In genomic region chr5:42779083-42779482, GRCh38 we compare ENCODE assay signal across 32 cellular contexts. TPM values are rescaled to one million over a fixed set of nuclear protein-coding genes. Genes with fewer than 3 reads are reported as not detected.
DNase-seq lines count a peak whose midpoint lies in the region; ATAC-seq lines count a peak whose summit lies in the region.
"Had no signal": no experiment of that assay in that cellular context is flagged by ENCODE, and none has a peak within 500 bp of the region (broad histone marks: within the 10 kb centered on the region; RNA-seq: fewer than 3 reads in every experiment).

No MANE protein-coding gene starts in this region.

- H3K9me3 ChIP-seq in T-helper 17 cell (ENCODE audit: control insufficient read depth, low read length, poor library complexity, severe bottlenecking), result no peaks in the 10 kb centered on the region
- H3K9me3 ChIP-seq: BE2C, breast epithelium, Caco-2, colonic mucosa, right lobe of liver, SK-N-SH, testis, uterus had no signal

- peaks cover 5% of the 10 kb centered on the region for H3K27me3 Mint-ChIP-seq in T-helper 17 cell
- H3K27me3 Mint-ChIP-seq: effector memory CD8-positive, alpha-beta T cell had no signal

- H3K36me3 Mint-ChIP-seq in T-helper 17 cell (ENCODE audit: low read depth), result peaks cover 2% of the 10 kb centered on the region

- no peak for DNase-seq in NCI-H146 treated with DMSO at 0.1 percent for 48 hours (lab: John Stamatoyannopoulos, UW; ENCODE audit: unreplicated experiment)
- no peak for DNase-seq in stimulated activated CD4-positive, alpha-beta T cell treated with anti-CD3 and anti-CD28 coated beads, Interleukin-15, amount 100 ng/mL, for 24 hours
- DNase-seq in T-helper 17 cell, result no peak
- DNase-seq: activated CD4-positive, alpha-beta T cell treated with anti-CD3 and anti-CD28 coated beads for 4 hours; activated naive CD4-positive, alpha-beta T cell treated with anti-CD3 and anti-CD28 coated beads for 36 hours; activated T-cell treated with anti-CD3 and anti-CD28 coated beads, Interleukin-2, amount 50 U/mL, for 72 hours; BE2C; Caco-2; colonic mucosa; DMS79 treated with DMSO at 0.1 percent for 48 hours; effector memory CD8-positive, alpha-beta T cell; foreskin fibroblast; left cardiac atrium; NCI-H2107; NCI-H446; right lobe of liver; SK-N-SH; stimulated activated CD4-positive, alpha-beta T cell treated with anti-CD3 and anti-CD28 coated beads, Interleukin-12 subunit alpha, Interleukin-12 subunit beta, amount 100 ng/mL, for 4 hours; stimulated activated CD4-positive, alpha-beta T cell treated with anti-CD3 and anti-CD28 coated beads, Interleukin-4, amount 100 ng/mL, for 4 hours; stimulated activated naive CD4-positive, alpha-beta T cell treated with Interleukin-2 at 50 U/mL for 16 hours; testis; uterus had no signal

- peaks cover 7% of the 10 kb centered on the region for H3K4me1 Mint-ChIP-seq in T-helper 17 cell
- H3K4me1 Mint-ChIP-seq: neural crest cell had no signal

- no peak overlapping the region for H3K4me3 Mint-ChIP-seq in T-helper 17 cell
- H3K4me3 Mint-ChIP-seq: activated naive CD4-positive, alpha-beta T cell treated with anti-CD3 and anti-CD28 coated beads for 36 hours; activated T-cell treated with anti-CD3 and anti-CD28 coated beads, Interleukin-2, amount 50 U/mL, for 72 hours; effector memory CD8-positive, alpha-beta T cell; neural crest cell; T-helper 2 cell treated with Interferon-gamma antibody and Interleukin-4, amounts not matched to agents 5 μg/mL and 100 μg/mL, for 36 hours had no signal

- ATAC-seq in GM18519 (IDR thresholded peaks at IDR 0.05; ENCODE audit: low FRiP score, unreplicated experiment) (peak; percentile 82), GM19467 (IDR thresholded peaks at IDR 0.05; ENCODE audit: unreplicated experiment) (peak; percentile 63), HG02970 (IDR thresholded peaks at IDR 0.05; ENCODE audit: low FRiP score, unreplicated experiment) (peak; percentile 50), HG03460 (IDR thresholded peaks at IDR 0.05; ENCODE audit: unreplicated experiment) (peak; percentile 76), HG03039 (IDR thresholded peaks at IDR 0.05; ENCODE audit: unreplicated experiment) (no peak), T-helper 17 cell (no peak)
- ATAC-seq: activated T-cell treated with anti-CD3 and anti-CD28 coated beads, Interleukin-2, amount 50 U/mL, for 72 hours; effector memory CD8-positive, alpha-beta T cell; left cardiac atrium; right lobe of liver had no signal

- H3K27ac Mint-ChIP-seq in T-helper 17 cell, result no peak overlapping the region
- H3K27ac Mint-ChIP-seq: activated naive CD4-positive, alpha-beta T cell treated with anti-CD3 and anti-CD28 coated beads for 36 hours; activated T-cell treated with anti-CD3 and anti-CD28 coated beads, Interleukin-2, amount 50 U/mL, for 72 hours; effector memory CD8-positive, alpha-beta T cell; T-helper 2 cell treated with Interferon-gamma antibody and Interleukin-4, amounts not matched to agents 5 μg/mL and 100 μg/mL, for 36 hours had no signal

RNA-seq across cellular contexts. Expression of gene CCDC152, which starts 22.5 kb away (rescaled TPM):
- 1 to 10 TPM; 2.1 to 2.2 TPM for total RNA-seq in T-helper 17 cell
- total RNA-seq: Caco-2, MCF 10A, neural crest cell, OCI-LY7 had no signal

RNA-seq across cellular contexts. Expression of gene SELENOP, which starts 32.6 kb away (rescaled TPM):
- total RNA-seq in T-helper 17 cell, result under 1 TPM in 1 of 2 donors, not detected in 1; 0.70 TPM
- total RNA-seq: activated naive CD4-positive, alpha-beta T cell treated with anti-CD3 and anti-CD28 coated beads for 36 hours; OCI-LY7 had no signal

Comparison
In these comparisons a context has a peak if more than half of its experiments do, and no peak if none do; other contexts are left out.
1. ATAC-seq: peak in GM18519 (single experiment), GM19467 (single experiment), HG02970 (single experiment) and HG03460 (single experiment); none in HG03039 (single experiment) and T-helper 17 cell (single experiment).